Comparison of ENCODE assay signal across 20 cellular contexts in the genomic region with DNA sequence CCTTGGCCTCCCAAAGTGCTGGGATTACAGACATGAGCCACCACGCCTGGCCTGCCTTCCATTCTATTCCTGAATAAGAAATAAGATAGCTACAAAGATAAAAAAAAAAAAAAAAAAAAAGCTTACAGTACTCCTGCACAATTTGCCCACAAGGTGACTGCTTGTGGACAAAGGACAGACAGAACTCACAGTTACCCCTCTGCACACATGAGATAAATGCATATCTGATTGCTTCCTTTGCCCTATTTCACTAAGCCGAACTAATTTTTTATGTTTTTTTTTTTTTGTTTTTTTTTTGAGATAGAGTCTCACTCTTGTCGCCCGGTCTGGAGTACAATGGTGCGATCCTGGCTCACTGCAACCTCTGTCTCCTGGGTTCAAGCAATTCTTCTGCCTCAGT. TPM values are rescaled to one million over a fixed set of nuclear protein-coding genes. Genes with fewer than 3 reads are reported as not detected.
DNase-seq lines count a peak whose midpoint lies in the region; ATAC-seq and TF ChIP-seq lines count a peak whose summit lies in the region.
"Had no signal": no experiment of that assay in that cellular context is flagged by ENCODE, and none has a peak within 500 bp of the region (broad histone marks: within the 10 kb centered on the region; RNA-seq: fewer than 3 reads in every experiment).

No MANE protein-coding gene starts in this region.

- H3K36me3 ChIP-seq in Caco-2 (ENCODE audit: control insufficient read depth, insufficient read depth, low read length): no peaks in the 10 kb centered on the region

- intact Hi-C loops in CD4-positive, alpha-beta T cell (cut with DNase I, micrococcal nuclease): no loop called here
- intact Hi-C loops in Caco-2 (cut with micrococcal nuclease; ENCODE audit: unreplicated experiment): no loop called here
- intact Hi-C loops in posterior vena cava (cut with DNase I): no loop called here

- CTCF ChIA-PET in CD4-positive, alpha-beta T cell (lab: Charles Lee): interaction anchor here (0.6 to 1.8 kb wide), 4 partner anchors 14 to 55 kb away, joined by 3 to 4 read pairs (median 3); no protein-coding TSS in a partner anchor
- CTCF ChIA-PET in Caco-2 (lab: Charles Lee): interaction anchor here (0.7 to 1.3 kb wide), 2 partner anchors 31 kb away, joined by 4 to 7 read pairs; no protein-coding TSS in a partner anchor

- H3K36me3 Mint-ChIP-seq in CD4-positive, alpha-beta T cell (ENCODE audit: low read depth): no peaks in the 10 kb centered on the region
- peaks cover 32% of the 10 kb centered on the region for H3K36me3 Mint-ChIP-seq in Caco-2 (ENCODE audit: insufficient read depth, unreplicated experiment)
- H3K36me3 Mint-ChIP-seq in activated T-helper 17 cell treated with anti-CD3 and anti-CD28 coated beads, Interleukin-2, amount 50 U/mL, for 72 hours (ENCODE audit: low read depth): peaks cover 4% of the 10 kb centered on the region

- H3K27me3 Mint-ChIP-seq in CD4-positive, alpha-beta T cell: no peaks in the 10 kb centered on the region
- no peaks in the 10 kb centered on the region for H3K27me3 Mint-ChIP-seq in Caco-2 (ENCODE audit: insufficient read depth, unreplicated experiment)
- no peaks in the 10 kb centered on the region for H3K27me3 Mint-ChIP-seq in activated T-helper 17 cell treated with anti-CD3 and anti-CD28 coated beads, Interleukin-2, amount 50 U/mL, for 72 hours

- H3K4me1 Mint-ChIP-seq in CD4-positive, alpha-beta T cell (ENCODE audit: low read depth): peaks cover 40% of the 10 kb centered on the region
- H3K4me1 Mint-ChIP-seq in Caco-2 (ENCODE audit: low read depth, unreplicated experiment): peaks cover 10% of the 10 kb centered on the region
- peaks cover 23% of the 10 kb centered on the region for H3K4me1 Mint-ChIP-seq in activated T-helper 17 cell treated with anti-CD3 and anti-CD28 coated beads, Interleukin-2, amount 50 U/mL, for 72 hours
- H3K4me1 Mint-ChIP-seq: GM23338, H9 had no signal

- POLR2A ChIA-PET in CD4-positive, alpha-beta T cell (lab: Charles Lee): interaction anchor here (3.8 to 10.9 kb wide), 4 partner anchors 14 to 30 kb away, joined by 18 to 182 read pairs (median 80); partner anchors contain the start of gene HSPA8
- POLR2A ChIA-PET in Caco-2 (lab: Charles Lee): interaction anchor here (1.0 kb wide), 1 partner anchor 23 kb away, joined by 4 read pairs; the partner anchor contains the start of gene HSPA8

- no peak for DNase-seq in CD4-positive, alpha-beta T cell
- DNase-seq in Caco-2: peak in 1 of 2 experiments; percentile 1
- DNase-seq in posterior vena cava (ENCODE audit: low spot score): peak; percentile 26
- no peak for DNase-seq in DMS114 treated with DMSO at 0.1 percent for 48 hours (lab: John Stamatoyannopoulos, UW; ENCODE audit: unreplicated experiment)
- no peak for DNase-seq in HK-2 (ENCODE audit: unreplicated experiment)
- DNase-seq: H9; KBM-7; MV-4-11; NCI-H1105; NCI-H1436 treated with DMSO at 0.1 percent for 48 hours; NCI-H187 treated with DMSO at 0.1 percent for 48 hours; NCI-H345; NCI-H774; NK-92 treated with Interleukin-12 subunit alpha and Interleukin-12 subunit beta, amount 100 ng/mL, for 24 hours; Right ventricle myocardium superior; RPMI8226 had no signal

- no peak for ATAC-seq in CD4-positive, alpha-beta T cell (ENCODE audit: poor library complexity)
- ATAC-seq in activated T-helper 17 cell treated with anti-CD3 and anti-CD28 coated beads, Interleukin-2, amount 50 U/mL, for 72 hours (replicated peaks): no peak
- ATAC-seq in GM21528 (IDR thresholded peaks at IDR 0.05; ENCODE audit: low FRiP score, unreplicated experiment): no peak
- ATAC-seq: GM23338 had no signal

- BruUV-seq in Caco-2 (replicated peaks; lab: Mats Ljungman, UMichigan): no TSS peak

- H3K4me3 ChIP-seq in Caco-2 (ENCODE audit: low read depth, low read length): no peak overlapping the region
- H3K4me3 ChIP-seq: GM23338, SJSA1 had no signal

- no peaks in the 10 kb centered on the region for H3K9me3 Mint-ChIP-seq in CD4-positive, alpha-beta T cell
- no peaks in the 10 kb centered on the region for H3K9me3 Mint-ChIP-seq in Caco-2 (ENCODE audit: unreplicated experiment)
- no peaks in the 10 kb centered on the region for H3K9me3 Mint-ChIP-seq in activated T-helper 17 cell treated with anti-CD3 and anti-CD28 coated beads, Interleukin-2, amount 50 U/mL, for 72 hours
- H3K9me3 Mint-ChIP-seq: GM23338, H9 had no signal

- peak overlapping the region; percentile 94 for H3K27ac Mint-ChIP-seq in CD4-positive, alpha-beta T cell
- peak overlapping the region; percentile 26 for H3K27ac Mint-ChIP-seq in Caco-2 (ENCODE audit: unreplicated experiment)
- peak overlapping the region; percentile 97 for H3K27ac Mint-ChIP-seq in activated T-helper 17 cell treated with anti-CD3 and anti-CD28 coated beads, Interleukin-2, amount 50 U/mL, for 72 hours
- H3K27ac Mint-ChIP-seq: GM23338 had no signal

- H3K27ac ChIP-seq in CD4-positive, alpha-beta T cell (ENCODE audit: low read depth, low read length): no peak overlapping the region
- H3K27ac ChIP-seq: SJSA1 had no signal

- H3K4me1 ChIP-seq in Caco-2: peaks cover 9% of the 10 kb centered on the region; the same call in 1 of the 2 replicates

- no peaks in the 10 kb centered on the region for H3K27me3 ChIP-seq in CD4-positive, alpha-beta T cell (ENCODE audit: control insufficient read depth, insufficient read depth, low read length)
- H3K27me3 ChIP-seq in Caco-2 (replicated peaks; ENCODE audit: control insufficient read depth, insufficient read depth, low read length): no peaks in the 10 kb centered on the region
- H3K27me3 ChIP-seq: SJSA1 had no signal

- no peaks in the 10 kb centered on the region for H3K9me3 ChIP-seq in CD4-positive, alpha-beta T cell (ENCODE audit: control insufficient read depth, low read length)
- peaks cover 5% of the 10 kb centered on the region for H3K9me3 ChIP-seq in Caco-2
- H3K9me3 ChIP-seq: SJSA1 had no signal

- no peak overlapping the region for H3K4me3 Mint-ChIP-seq in CD4-positive, alpha-beta T cell
- no peak overlapping the region for H3K4me3 Mint-ChIP-seq in Caco-2 (ENCODE audit: unreplicated experiment)
- no peak overlapping the region for H3K4me3 Mint-ChIP-seq in activated T-helper 17 cell treated with anti-CD3 and anti-CD28 coated beads, Interleukin-2, amount 50 U/mL, for 72 hours
- H3K4me3 Mint-ChIP-seq: GM23338, H9 had no signal

- TF ChIP-seq CTCF in CD4-positive, alpha-beta T cell (IDR thresholded peaks at IDR 0.05): no peak
- TF ChIP-seq CTCF in Caco-2 (IDR thresholded peaks at IDR 0.05; ENCODE audit: insufficient read depth in 1 of 2, low read depth in 1 of 2, low read length in 1 of 2, severe bottlenecking in 1 of 2, unreplicated experiment in 1 of 2): no peak

RNA-seq across cellular contexts. Expression of gene HSPA8, which starts 23.6 kb away (rescaled TPM):
- total RNA-seq in CD4-positive, alpha-beta T cell: 100 to 1,000 TPM; 788 to 811 TPM
- total RNA-seq in Caco-2 (2022) (1,923 and 2,051 TPM in 2 replicates), posterior vena cava (100 to 1,000 TPM; 754 to 806 TPM)
- 1,000 to 10,000 TPM; 1,670 to 3,247 TPM for total RNA-seq in activated T-helper 17 cell treated with anti-CD3 and anti-CD28 coated beads, Interleukin-2, amount 50 U/mL, for 72 hours

Comparison
In these comparisons a context has a peak if more than half of its experiments do, and no peak if none do; other contexts are left out.
1. H3K27ac Mint-ChIP-seq: peak in every context shown above with its lines; median percentile 97 in activated T-helper 17 cell treated with anti-CD3 and anti-CD28 coated beads, Interleukin-2, amount 50 U/mL, for 72 hours; 94 in CD4-positive, alpha-beta T cell; 26 in Caco-2.